8 cellular contexts compared by ENCODE assay signal in genomic region chr9:127224178-127224882, GRCh38. TPM values are rescaled to one million over a fixed set of nuclear protein-coding genes. Genes with fewer than 3 reads are reported as not detected.
DNase-seq lines count a peak whose midpoint lies in the region; ATAC-seq and TF ChIP-seq lines count a peak whose summit lies in the region.

No MANE protein-coding gene starts in this region.

- POLR2A ChIA-PET in BJ (lab: Charles Lee), result interaction anchor here (0.6 kb wide), 1 partner anchor 220 kb away, joined by 5 read pairs; no protein-coding TSS in a partner anchor

- DNase-seq in BJ (ENCODE audit: low read depth), result no peak
- peak; percentile 89 for DNase-seq in NCI-H748 treated with DMSO at 0.1 percent for 48 hours (lab: John Stamatoyannopoulos, UW)
- DNase-seq in activated CD8-positive, alpha-beta memory T cell treated with anti-CD3 and anti-CD28 coated beads for 4 hours (ENCODE audit: low read depth in 2 of 2), result peak; percentile 71 to 73
- DNase-seq in effector CD8-positive, alpha-beta T cell (lab: John Stamatoyannopoulos, UW), result peak; percentile 81
- peak; percentile 85 for DNase-seq in medulla oblongata (ENCODE audit: extremely low spot score)
- DNase-seq in stimulated activated CD4-positive, alpha-beta T cell treated with anti-CD3 and anti-CD28 coated beads, TNF-alpha, amount 100 ng/mL, for 24 hours (ENCODE audit: low read depth in 3 of 3), result peak; percentile 68 to 81 (median 76)

- H3K27me3 ChIP-seq in BJ (ENCODE audit: control insufficient read depth, insufficient read depth, low read length), result peaks cover 15% of the 10 kb centered on the region

- 0 out of 2 replicates have a peak, but pooled peaks have one; percentile 19 for TF ChIP-seq CTCF in BJ (IDR thresholded peaks at IDR 0.05; ENCODE audit: insufficient read depth, low read depth, low read length)

- CTCF ChIA-PET in BJ (lab: Yijun Ruan, JAX), result interaction anchor here (0.9 to 2.1 kb wide), 6 partner anchors 10 to 284 kb away, joined by 3 to 10 read pairs (median 4); no protein-coding TSS in a partner anchor

- H3K36me3 ChIP-seq in BJ (ENCODE audit: control insufficient read depth, insufficient read depth, low read length), result no peaks in the 10 kb centered on the region

- peak overlapping the region; percentile 58 for H3K4me3 ChIP-seq in BJ (ENCODE audit: low read depth, low read length)

- ATAC-seq in GM19324 (IDR thresholded peaks at IDR 0.05; ENCODE audit: low FRiP score, unreplicated experiment) (peak; percentile 41), HG03460 (IDR thresholded peaks at IDR 0.05; ENCODE audit: unreplicated experiment) (peak; percentile 53)

RNA-seq across cellular contexts. Expression of gene GARNL3, which starts 40.2 kb away (rescaled TPM):
- 2.1 and 2.2 TPM in 2 replicates for polyA plus RNA-seq in BJ (2011; rRNA removed)
- 1.5 and 1.7 TPM in 2 replicates for polyA minus RNA-seq in BJ (2011; rRNA and poly(A)+ RNA removed)
